ENCODE assay signal across 8 cellular contexts in genomic region chr4:15457401-15458201, GRCh38. TPM values are rescaled to one million over a fixed set of nuclear protein-coding genes. Genes with fewer than 3 reads are reported as not detected.
DNase-seq lines count a peak whose midpoint lies in the region; ATAC-seq, FAIRE-seq and TF ChIP-seq lines count a peak whose summit lies in the region.

No MANE protein-coding gene starts in this region.

- TF ChIP-seq POLR2A in ovary (IDR thresholded peaks at IDR 0.05), result no peak

- H3K4me1 Mint-ChIP-seq in T-helper 2 cell treated with Interferon-gamma antibody and Interleukin-4, amounts not matched to agents 5 μg/mL and 100 μg/mL, for 36 hours (ENCODE audit: low read depth), result peaks cover 4% of the 10 kb centered on the region

- peaks cover 5% of the 10 kb centered on the region for H3K4me1 ChIP-seq in ovary (ENCODE audit: insufficient read depth)

- peak; percentile 56 to 81 (median 74) for TF ChIP-seq CTCF in ovary (IDR thresholded peaks at IDR 0.05)

- DNase-seq in NCI-H748 (lab: John Stamatoyannopoulos, UW; ENCODE audit: unreplicated experiment) (peak; percentile 42), NCI-H748 treated with DMSO at 0.1 percent for 48 hours (lab: John Stamatoyannopoulos, UW) (no peak), HTR-8/SVneo (ENCODE audit: insufficient read length, low spot score) (peak; percentile 41), SKM-1 treated with dmso at 0.1 percent for 144 hours (lab: John Stamatoyannopoulos, UW; ENCODE audit: unreplicated experiment) (peak; percentile 75), fibroblast of peridontal ligament (ENCODE audit: extremely low read depth) (peak; percentile 89), ovary (no peak)
- no peak for DNase-seq in T-helper 2 cell treated with Interferon-gamma antibody and Interleukin-4, amounts not matched to agents 5 μg/mL and 100 μg/mL, for 36 hours (ENCODE audit: low spot score)

- peak; percentile 24 for TF ChIP-seq EP300 in ovary (IDR thresholded peaks at IDR 0.05)

- 22 to 25% (median 24%) methylated on average over 7 of the region's 7 CpGs for WGBS in ovary, 3 donors

- peak overlapping the region in 1 of 2 donors; percentile 2 for H3K27ac ChIP-seq in ovary

- H3K27me3 ChIP-seq in ovary, result no peaks in the 10 kb centered on the region

- no peak overlapping the region for H3K4me3 ChIP-seq in ovary

- ATAC-seq in GM21619 (IDR thresholded peaks at IDR 0.05; ENCODE audit: unreplicated experiment), result peak; percentile 95

- H3K4me3 Mint-ChIP-seq in T-helper 2 cell treated with Interferon-gamma antibody and Interleukin-4, amounts not matched to agents 5 μg/mL and 100 μg/mL, for 36 hours, result no peak overlapping the region

- H3K27ac Mint-ChIP-seq in T-helper 2 cell treated with Interferon-gamma antibody and Interleukin-4, amounts not matched to agents 5 μg/mL and 100 μg/mL, for 36 hours, result no peak overlapping the region

- H3K36me3 Mint-ChIP-seq in T-helper 2 cell treated with Interferon-gamma antibody and Interleukin-4, amounts not matched to agents 5 μg/mL and 100 μg/mL, for 36 hours (ENCODE audit: low read depth), result no peaks in the 10 kb centered on the region

- no peaks in the 10 kb centered on the region for H3K36me3 ChIP-seq in ovary

- intact Hi-C loops in ovary (cut with DNase I), result loop anchor here (2.0 to 10.0 kb wide), 4 partner anchors 219 to 453 kb away; partner anchors contain the start of gene CPEB2 (in 1 of the 4)

- no peaks in the 10 kb centered on the region for H3K9me3 ChIP-seq in ovary

- peaks cover 15% of the 10 kb centered on the region for H3K27me3 Mint-ChIP-seq in T-helper 2 cell treated with Interferon-gamma antibody and Interleukin-4, amounts not matched to agents 5 μg/mL and 100 μg/mL, for 36 hours (ENCODE audit: low read depth)

- no peaks in the 10 kb centered on the region for H3K9me3 Mint-ChIP-seq in T-helper 2 cell treated with Interferon-gamma antibody and Interleukin-4, amounts not matched to agents 5 μg/mL and 100 μg/mL, for 36 hours

- no peak for FAIRE-seq in HTR-8/SVneo (lab: Jason Lieb, UNC)

RNA-seq across cellular contexts. Expression of gene CC2D2A, which starts 12.1 kb away (rescaled TPM):
- total RNA-seq in ovary, result 10 to 100 TPM; 10.6 to 53.9 (median 17.5) TPM
- polyA plus RNA-seq in ovary, result 10 to 100 TPM in 1 of 2 donors, 1 to 10 TPM in 1; 9.4 to 38.9 TPM

RNA-seq across cellular contexts. Expression of gene C1QTNF7, which starts 29.8 kb away (rescaled TPM):
- 10 to 100 TPM in 4 of 7 donors, 1 to 10 TPM in 3; 5.9 to 20.1 (median 14.1) TPM for total RNA-seq in ovary
- polyA plus RNA-seq in ovary, result 10 to 100 TPM in 1 of 2 donors, 1 to 10 TPM in 1; 8.6 to 23.6 TPM

Comparison
In these comparisons a context has a peak if more than half of its experiments do, and no peak if none do; other contexts are left out.
1. DNase-seq: peak in NCI-H748 (single experiment), HTR-8/SVneo (single experiment), SKM-1 treated with dmso at 0.1 percent for 144 hours (single experiment) and fibroblast of peridontal ligament (single experiment); none in NCI-H748 treated with DMSO at 0.1 percent for 48 hours (single experiment), ovary (0 of 5) and T-helper 2 cell treated with Interferon-gamma antibody and Interleukin-4, amounts not matched to agents 5 μg/mL and 100 μg/mL, for 36 hours (single experiment).